Comparison of ENCODE assay signal across 8 cellular contexts in the genomic region with DNA sequence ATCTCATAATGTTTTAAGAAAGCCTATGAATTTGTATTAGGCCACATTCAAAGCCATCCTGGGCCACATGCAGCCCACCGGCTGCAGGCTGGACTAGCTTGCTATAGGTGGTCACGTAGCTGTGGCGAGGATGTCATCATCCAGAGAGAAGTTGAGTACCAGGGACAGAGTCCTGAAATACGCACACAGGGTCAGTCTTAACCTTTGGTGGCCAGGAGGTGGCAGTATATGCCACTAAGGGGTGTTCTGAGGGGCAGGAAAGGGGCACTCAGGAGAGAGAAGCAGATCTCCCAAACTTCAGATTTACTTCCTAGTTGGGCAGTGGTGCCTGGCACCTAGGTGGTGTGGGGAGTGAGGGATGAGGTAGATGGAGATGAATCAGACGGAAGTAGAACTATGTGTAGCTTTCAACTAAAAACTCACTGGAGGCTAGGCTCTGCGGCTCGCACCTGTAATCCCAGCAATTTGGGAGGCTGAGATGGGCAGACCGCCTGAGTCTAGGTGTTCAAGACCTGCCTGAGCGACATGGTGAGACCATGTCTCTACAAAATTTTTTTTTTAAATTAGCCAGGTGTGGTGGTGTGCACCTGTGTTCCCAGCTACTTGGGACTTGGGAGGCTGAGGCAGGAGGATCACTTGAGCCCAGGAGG. TPM values are rescaled to one million over a fixed set of nuclear protein-coding genes. Genes with fewer than 3 reads are reported as not detected.
A peak's percentile ranks its signal among the peaks of the same experiment; 100 is the strongest.
DNase-seq lines count a peak whose midpoint lies in the region; ATAC-seq and TF ChIP-seq lines count a peak whose summit lies in the region.

No MANE protein-coding gene starts in this region.

- H3K27ac ChIP-seq in RWPE1 (no peak overlapping the region), ascending aorta (no peak overlapping the region)

- peak; percentile 69 for TF ChIP-seq CTCF in RWPE1 (conservative IDR thresholded peaks at IDR 0.05; ENCODE audit: low read depth)
- peak; percentile 69 to 86 (median 80) for TF ChIP-seq CTCF in ascending aorta (IDR thresholded peaks at IDR 0.05)

- H3K27me3 ChIP-seq in ascending aorta: no peaks in the 10 kb centered on the region

- peaks cover 3 to 10% of the 10 kb centered on the region in 2 donors for H3K4me1 ChIP-seq in ascending aorta

- POLR2A ChIA-PET in RWPE1 (lab: Yijun Ruan, JAX; ENCODE audit: low non-redundant PET): no interaction called here

- no peak for DNase-seq in activated CD4-positive, CD25-positive, alpha-beta regulatory T cell treated with anti-CD3 and anti-CD28 coated beads, Interleukin-2, amount 50 U/mL, for 72 hours
- DNase-seq in MV-4-11 (lab: John Stamatoyannopoulos, UW): peak; percentile 62
- peak; percentile 89 for DNase-seq in RWPE1 (ENCODE audit: low spot score)
- DNase-seq in ascending aorta (ENCODE audit: low spot score in 2 of 2): peak in 1 of 2 donors; percentile 71
- peak; percentile 49 for DNase-seq in left ventricle myocardium superior
- DNase-seq in sciatic nerve (ENCODE audit: low spot score): no peak

- intact Hi-C loops in ascending aorta (cut with DNase I) (loop anchor here (1.0 kb wide), 1 partner anchor 36 kb away; no protein-coding TSS in a partner anchor), left ventricle myocardium superior (cut with micrococcal nuclease) (loop anchor here (2.0 to 5.0 kb wide), 2 partner anchors 37 to 91 kb away; no protein-coding TSS in a partner anchor), sciatic nerve (cut with DNase I) (loop anchor here (2.0 to 10.0 kb wide), 3 partner anchors 37 to 213 kb away; no protein-coding TSS in a partner anchor)

- CTCF ChIA-PET in RWPE1 (lab: Yijun Ruan, JAX): interaction anchor here (0.6 to 11.0 kb wide), 31 partner anchors 10 to 168 kb away, joined by 3 to 326 read pairs (median 4); partner anchors contain the start of gene BLACAT1

- ATAC-seq in activated CD4-positive, CD25-positive, alpha-beta regulatory T cell treated with anti-CD3 and anti-CD28 coated beads, Interleukin-2, amount 50 U/mL, for 24 hours: peak; percentile 38 to 71
- ATAC-seq in left ventricle myocardium superior (peak; percentile 80), sciatic nerve (peak; percentile 67), HG02759 (IDR thresholded peaks at IDR 0.05; ENCODE audit: unreplicated experiment) (no peak)

- H3K9me3 ChIP-seq in ascending aorta: no peaks in the 10 kb centered on the region

- H3K36me3 ChIP-seq in ascending aorta: no peaks in the 10 kb centered on the region

- no peak overlapping the region for H3K4me3 ChIP-seq in ascending aorta

RNA-seq across cellular contexts. Expression of gene CDK18, which starts 16.3 kb away (rescaled TPM):
- total RNA-seq in ascending aorta: 70.0 TPM
- 209 TPM for total RNA-seq in left ventricle myocardium superior
- total RNA-seq in sciatic nerve: 9.4 TPM

RNA-seq across cellular contexts. Expression of gene BLACAT1, which starts 32.4 kb away (rescaled TPM):
- total RNA-seq in ascending aorta (not detected), left ventricle myocardium superior (not detected), sciatic nerve (0.13 TPM)

Comparison
In these comparisons a context has a peak if more than half of its experiments do, and no peak if none do; other contexts are left out.
1. DNase-seq: peak in MV-4-11 (single experiment), RWPE1 (single experiment) and left ventricle myocardium superior (single experiment); none in activated CD4-positive, CD25-positive, alpha-beta regulatory T cell treated with anti-CD3 and anti-CD28 coated beads, Interleukin-2, amount 50 U/mL, for 72 hours (single experiment) and sciatic nerve (single experiment).